ENCODE assay signal across 31 cellular contexts in genomic region chr7:87779806-87780205, GRCh38.
DNase-seq lines count a peak whose midpoint lies in the region; ATAC-seq, FAIRE-seq and TF ChIP-seq lines count a peak whose summit lies in the region.
"Had no signal": no experiment of that assay in that cellular context is flagged by ENCODE, and none has a peak within 500 bp of the region (broad histone marks: within the 10 kb centered on the region; RNA-seq: fewer than 3 reads in every experiment).

No MANE protein-coding gene starts in this region.

- no peaks in the 10 kb centered on the region for H4K20me1 ChIP-seq in SK-N-SH (ENCODE audit: insufficient read depth)
- H4K20me1 ChIP-seq: BLaER1; BLaER1 treated with 17β-estradiol and CSF1 and Interleukin-3, amounts not matched to agents 10 nM and 100 nM had no signal

- no peaks in the 10 kb centered on the region for H3K27me3 ChIP-seq in SK-N-SH (ENCODE audit: insufficient read depth)
- H3K27me3 ChIP-seq: BE2C; BLaER1; BLaER1 treated with 17β-estradiol and CSF1 and Interleukin-3, amounts not matched to agents 10 nM and 100 nM had no signal

- no peaks in the 10 kb centered on the region for H3K36me3 ChIP-seq in SK-N-SH (replicated peaks in 1 of 2; ENCODE audit: control insufficient read depth in 1 of 2, insufficient read depth in 2 of 2, low read length in 1 of 2)
- H3K36me3 ChIP-seq: BE2C; BLaER1; BLaER1 treated with 17β-estradiol and CSF1 and Interleukin-3, amounts not matched to agents 10 nM and 100 nM had no signal

- H3K4me1 ChIP-seq in SK-N-SH (ENCODE audit: control insufficient read depth in 1 of 2, insufficient read depth in 2 of 2, low read depth in 1 of 2, low read length in 1 of 2), result no peaks in the 10 kb centered on the region
- H3K4me1 ChIP-seq: A549; BE2C; BLaER1 treated with 17β-estradiol and CSF1 and Interleukin-3, amounts not matched to agents 10 nM and 100 nM; Caco-2 had no signal

- H2AFZ ChIP-seq in SK-N-SH (ENCODE audit: low read depth), result no peak overlapping the region

- FAIRE-seq in urothelium cell line (lab: Jason Lieb, UNC), result peak; percentile 56
- FAIRE-seq: A204.1, A549, D721Med had no signal

- no peak overlapping the region for H3K9ac ChIP-seq in SK-N-SH
- H3K9ac ChIP-seq: BLaER1; BLaER1 treated with 17β-estradiol and CSF1 and Interleukin-3, amounts not matched to agents 10 nM and 100 nM had no signal

- WGBS in SK-N-SH (ENCODE audit: low lambda C conversion rate), result 85% methylated on average over 2 of the region's 2 CpGs

- H3K79me2 ChIP-seq in SK-N-SH (ENCODE audit: insufficient read depth), result no peaks in the 10 kb centered on the region

- ATAC-seq in SK-N-SH treated with all-trans-retinoic acid at 6 μM for 48 hours, result no peak
- ATAC-seq: A549; CD8-positive, alpha-beta T cell had no signal

- H3F3A ChIP-seq in SK-N-SH (replicated peaks; ENCODE audit: insufficient read depth), result no peaks in the 10 kb centered on the region

- no peak for TF ChIP-seq RAD21 in SK-N-SH (IDR thresholded peaks at IDR 0.05; ENCODE audit: low read length)

- no peak overlapping the region for H3K4me2 ChIP-seq in SK-N-SH
- H3K4me2 ChIP-seq: A549; BLaER1; BLaER1 treated with 17β-estradiol and CSF1 and Interleukin-3, amounts not matched to agents 10 nM and 100 nM had no signal

- CTCF ChIA-PET in SK-N-SH (lab: Yijun Ruan, JAX), result interaction anchor here (1.7 kb wide), 1 partner anchor 18 kb away, joined by 7 read pairs; no protein-coding TSS in a partner anchor

- no peak overlapping the region for H3K4me3 ChIP-seq in SK-N-SH (ENCODE audit: low read depth in 2 of 2, low read length in 1 of 2)
- H3K4me3 ChIP-seq: A549; BLaER1; BLaER1 treated with 17β-estradiol and CSF1 and Interleukin-3, amounts not matched to agents 10 nM and 100 nM had no signal

- DNase-seq in SK-N-SH, result no peak
- DNase-seq in urothelium cell line (ENCODE audit: low spot score), result no peak
- no peak for DNase-seq in activated gamma-delta T cell treated with Interleukin-2 at 50 U/mL for 16 hours
- DNase-seq: 8988T; ACHN; AML-193; BE2C; C1 segment of cervical spinal cord; Caco-2; Calu3; CD4-positive, alpha-beta memory T cell; CD4-positive, alpha-beta T cell; CD4-positive, CD25-positive, alpha-beta regulatory T cell; CD8-positive, alpha-beta memory T cell; CD8-positive, alpha-beta T cell; COR-L47; DMS 273 treated with DMSO at 0.1 percent for 48 hours; DMS153; DMS53; DMS79; DMS79 treated with DMSO at 0.1 percent for 48 hours; DND-41; EL had no signal

- H3K27ac ChIP-seq in SK-N-SH (ENCODE audit: low read depth in 2 of 2, low read length in 1 of 2), result no peak overlapping the region
- H3K27ac ChIP-seq: 22Rv1; A549; BLaER1; BLaER1 treated with 17β-estradiol and CSF1 and Interleukin-3, amounts not matched to agents 10 nM and 100 nM; C4-2B had no signal

- TF ChIP-seq CTCF in SK-N-SH (IDR thresholded peaks at IDR 0.05), result no peak

- H3K9me2 ChIP-seq in SK-N-SH, result no peaks in the 10 kb centered on the region

- no peaks in the 10 kb centered on the region for H3K9me3 ChIP-seq in SK-N-SH
- H3K9me3 ChIP-seq: BE2C; BLaER1; BLaER1 treated with 17β-estradiol and CSF1 and Interleukin-3, amounts not matched to agents 10 nM and 100 nM; Caco-2 had no signal

- POLR2A ChIA-PET in SK-N-SH (lab: Yijun Ruan, JAX), result no interaction called here

- TF ChIP-seq EP300 in SK-N-SH (IDR thresholded peaks at IDR 0.05; ENCODE audit: borderline replicate concordance in 1 of 2, low read depth in 1 of 2, low read length in 1 of 2), result no peak

TF ChIP-seq in SK-N-SH treated with all-trans-retinoic acid at 6 μM for 48 hours, 23 proteins besides CTCF, POLR2A, EP300 and RAD21:
- no peak for TF ChIP-seq SNAI2 (CRISPR knock-in tag; IDR thresholded peaks at IDR 0.05)
- TF ChIP-seq TSHZ2 (CRISPR knock-in tag; IDR thresholded peaks at IDR 0.05), result no peak
- TF ChIP-seq ZNF8 (CRISPR knock-in tag; IDR thresholded peaks at IDR 0.05), result peak; percentile 91
- TF ChIP-seq ZNF565 (CRISPR knock-in tag; conservative IDR thresholded peaks at IDR 0.05; ENCODE audit: low read depth), result no peak
- TF ChIP-seq ZC3H10 (CRISPR knock-in tag; IDR thresholded peaks at IDR 0.05), result no peak

TF ChIP-seq in SK-N-SH, 30 proteins besides CTCF, POLR2A, EP300 and RAD21:
- TF ChIP-seq ZBTB33 (IDR thresholded peaks at IDR 0.05; ENCODE audit: borderline replicate concordance, low read depth) (no peak), FOXM1 (IDR thresholded peaks at IDR 0.05; ENCODE audit: low read depth) (no peak), MXI1 (IDR thresholded peaks at IDR 0.05; ENCODE audit: low read depth, low read length) (no peak), MEF2A (IDR thresholded peaks at IDR 0.05; ENCODE audit: borderline replicate concordance, low read depth) (no peak), POLR2AphosphoS5 (IDR thresholded peaks at IDR 0.05; ENCODE audit: low read depth, low read length) (no peak), USF2 (IDR thresholded peaks at IDR 0.05; ENCODE audit: borderline replicate concordance, low read depth, low read length) (no peak), MAX (IDR thresholded peaks at IDR 0.05; ENCODE audit: low read depth) (no peak), GABPA (IDR thresholded peaks at IDR 0.05; ENCODE audit: low read depth) (no peak), GATA2 (CRISPR knock-in tag; IDR thresholded peaks at IDR 0.05) (no peak), YY1 (IDR thresholded peaks at IDR 0.05; ENCODE audit: low read depth) (no peak), SIN3A (IDR thresholded peaks at IDR 0.05; ENCODE audit: borderline replicate concordance, low read depth, low read length) (no peak)
